Comparison of ENCODE assay signal across 21 cellular contexts in the genomic region with DNA sequence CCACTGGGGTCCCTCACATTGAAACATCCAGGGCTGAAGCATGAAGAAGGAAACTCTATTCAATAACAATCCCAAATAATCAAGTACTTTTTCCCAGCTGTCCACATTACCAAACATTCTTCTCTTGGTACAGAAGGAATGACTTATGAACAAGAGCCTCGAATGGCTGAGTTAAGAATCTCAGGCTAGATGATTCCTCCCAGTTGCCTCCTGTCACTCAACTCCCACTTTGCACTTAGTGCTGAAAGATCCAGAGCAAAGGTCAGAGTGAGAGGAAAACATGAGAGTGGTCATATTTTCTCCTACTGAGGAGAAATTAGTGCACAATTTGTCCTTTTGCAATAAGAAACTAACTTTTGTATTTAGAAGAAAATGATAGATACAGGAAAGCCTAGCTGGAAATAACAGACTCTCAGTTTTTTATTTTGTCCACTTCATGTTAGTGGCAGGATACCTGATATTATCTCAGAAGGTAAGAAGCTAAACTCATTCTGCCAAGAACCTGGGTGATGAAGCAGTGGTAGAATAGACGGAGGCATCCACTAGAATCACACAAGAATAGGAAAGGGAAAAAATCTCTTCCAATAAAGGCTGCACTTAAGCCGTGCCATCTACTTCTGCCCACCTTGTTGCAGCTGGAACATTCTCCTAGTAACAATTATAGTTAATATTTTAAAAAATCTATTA. TPM values are rescaled to one million over a fixed set of nuclear protein-coding genes. Genes with fewer than 3 reads are reported as not detected.
"Had no signal": no experiment of that assay in that cellular context is flagged by ENCODE, and none has a peak within 500 bp of the region (broad histone marks: within the 10 kb centered on the region; RNA-seq: fewer than 3 reads in every experiment).

No MANE protein-coding gene starts in this region.

- H2AFZ ChIP-seq: neural progenitor cell had no signal

- H3K4me3 ChIP-seq: neural progenitor cell, ovary, SK-N-MC, skin epidermis, stomach had no signal

- ATAC-seq: activated T-cell treated with anti-CD3 and anti-CD28 coated beads, Interleukin-2, amount 50 U/mL, for 72 hours; left colon had no signal

- H3K27me3 ChIP-seq: neural progenitor cell, ovary, stomach had no signal

- H3K36me3 ChIP-seq: neural progenitor cell, ovary, stomach had no signal

- H3K4me1 ChIP-seq: neural progenitor cell, stomach had no signal

- H3K4me2 ChIP-seq: neural progenitor cell had no signal

- H3K9me3 ChIP-seq: ovary, stomach had no signal

- H3K27ac ChIP-seq: neural progenitor cell, ovary, SK-N-MC, skin epidermis, stomach had no signal

- DNase-seq: activated CD4-positive, alpha-beta T cell treated with anti-CD3 and anti-CD28 coated beads, Interleukin-2, amount 50 U/mL, for 4 hours; activated effector memory CD4-positive, alpha-beta T cell treated with anti-CD3 and anti-CD28 coated beads, Interleukin-2, amount 50 U/mL, for 16 hours; activated naive CD4-positive, alpha-beta T cell treated with anti-CD3 and anti-CD28 coated beads, Interleukin-2, amount 50 U/mL, for 16 hours; activated T-cell treated with anti-CD3 and anti-CD28 coated beads, Interleukin-2, amount 50 U/mL, for 72 hours; hippocampal formation; left colon; ovary; stimulated activated CD4-positive, alpha-beta T cell treated with anti-CD3 and anti-CD28 coated beads, Interleukin-15, amount 100 ng/mL, for 24 hours; stimulated activated CD4-positive, alpha-beta T cell treated with anti-CD3 and anti-CD28 coated beads, Interleukin-2, amount 100 ng/mL, for 48 hours; stomach; trophoblast cell had no signal

- FAIRE-seq: bronchial epithelial cell, islet of Langerhans, TTC549 had no signal

RNA-seq across cellular contexts. Expression of gene GADL1, which starts 46.2 kb away (rescaled TPM):
- total RNA-seq: activated CD8-positive, alpha-beta memory T cell treated with anti-CD3 and anti-CD28 coated beads for 36 hours; activated T-cell treated with anti-CD3 and anti-CD28 coated beads, Interleukin-2, amount 50 U/mL, for 72 hours; bronchial epithelial cell; chondrocyte; left colon; lung microvascular endothelial cell; T-helper 2 cell treated with Interferon-gamma antibody and Interleukin-4, amounts not matched to agents 100 ng/mL and 5 ng/mL, for 36 hours had no signal
